8 cellular contexts compared by ENCODE assay signal in the genomic region with DNA sequence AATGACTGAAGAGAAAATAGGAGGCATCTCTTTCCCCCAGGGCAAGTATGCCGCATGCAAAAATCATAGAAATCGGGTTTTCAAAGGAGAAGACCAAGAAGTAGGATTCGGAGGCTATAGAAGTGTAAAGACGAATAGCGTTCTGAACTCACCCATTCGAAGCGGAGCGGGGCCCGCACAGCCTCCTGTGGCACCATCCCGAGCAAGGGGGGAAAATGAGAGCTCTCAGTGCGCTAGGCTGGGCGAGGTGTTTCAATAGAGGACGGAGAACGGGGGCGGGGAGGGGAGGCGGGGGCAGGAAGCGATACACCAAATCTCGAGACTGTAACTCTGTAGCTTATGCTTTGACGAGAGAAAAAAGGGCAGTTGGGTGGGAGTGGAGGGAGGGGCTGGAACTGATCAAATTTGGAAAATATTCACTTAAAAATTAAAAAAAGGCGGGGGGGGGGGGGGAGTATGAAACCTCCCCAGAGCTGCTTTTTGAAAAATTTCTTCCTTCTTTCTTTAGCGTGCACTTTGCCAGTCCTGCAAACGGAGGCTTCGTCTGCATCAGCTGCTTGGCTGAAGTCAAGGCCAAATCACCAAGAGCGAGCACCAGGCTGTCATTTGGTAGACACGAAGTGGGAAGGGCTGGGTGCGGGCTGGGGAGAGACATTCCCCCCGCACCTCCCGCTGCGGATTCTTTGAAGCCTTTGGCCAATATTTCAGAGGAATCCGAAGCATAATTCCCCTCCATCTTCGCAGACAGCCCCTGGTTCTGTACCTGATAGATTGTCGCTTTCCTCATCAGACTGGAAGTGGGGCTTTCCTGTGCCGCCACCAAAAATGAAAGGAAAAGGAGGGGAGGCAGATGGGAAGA. TPM values are rescaled to one million over a fixed set of nuclear protein-coding genes. Genes with fewer than 3 reads are reported as not detected.
DNase-seq lines count a peak whose midpoint lies in the region; ATAC-seq and TF ChIP-seq lines count a peak whose summit lies in the region.

No MANE protein-coding gene starts in this region.

- peak; percentile 64 for ATAC-seq in Right ventricle myocardium inferior
- ATAC-seq in HG02610 (IDR thresholded peaks at IDR 0.05; ENCODE audit: unreplicated experiment) = no peak
- no peak for ATAC-seq in HG02970 (IDR thresholded peaks at IDR 0.05; ENCODE audit: low FRiP score, unreplicated experiment)
- no peak for ATAC-seq in HG02759 (IDR thresholded peaks at IDR 0.05; ENCODE audit: unreplicated experiment)

- intact Hi-C loops in Right ventricle myocardium inferior (cut with DNase I) (loop anchor here (1.0 to 10.0 kb wide), 4 partner anchors 102 to 444 kb away; no protein-coding TSS in a partner anchor), cardiac septum (cut with DNase I) (loop anchor here (1.0 to 10.0 kb wide), 6 partner anchors 57 to 444 kb away; no protein-coding TSS in a partner anchor), vagina (cut with DNase I) (loop anchor here (1.0 to 10.0 kb wide), 4 partner anchors 107 to 444 kb away; no protein-coding TSS in a partner anchor)

- H3K27me3 ChIP-seq in mucosa of rectum (ENCODE audit: control insufficient read depth in 2 of 2, insufficient read depth in 2 of 2, low read length in 2 of 2) (peaks cover 0 to 2% of the 10 kb centered on the region in 2 donors), vagina (no peaks in the 10 kb centered on the region)

- H3K9ac ChIP-seq in mucosa of rectum (ENCODE audit: low read depth in 1 of 2, low read length in 2 of 2) = peak overlapping the region in 1 of 2 donors; percentile 51

- H3K36me3 ChIP-seq in mucosa of rectum (ENCODE audit: control insufficient read depth in 2 of 2, insufficient read depth in 2 of 2, low read length in 2 of 2) (no peaks in the 10 kb centered on the region), vagina (no peaks in the 10 kb centered on the region)

- H3K27ac ChIP-seq in epithelial cell of prostate (peak overlapping the region; percentile 83), mucosa of rectum (ENCODE audit: low read depth in 2 of 2, low read length in 2 of 2) (peak overlapping the region; percentile 10 to 52), vagina (peak overlapping the region; percentile 87)

- no peak for TF ChIP-seq CTCF in vagina (IDR thresholded peaks at IDR 0.05)

- DNase-seq in Right ventricle myocardium inferior (ENCODE audit: missing footprints) = peak; percentile 72
- DNase-seq in cardiac septum (ENCODE audit: low spot score) = no peak
- DNase-seq in epithelial cell of prostate (ENCODE audit: low read depth, low spot score) = no peak
- DNase-seq in vagina (ENCODE audit: extremely low spot score in 2 of 2) = no peak

- peak overlapping the region; percentile 26 to 63 for H3K4me3 ChIP-seq in mucosa of rectum (ENCODE audit: low read length in 2 of 2)
- peak overlapping the region; percentile 53 to 56 for H3K4me3 ChIP-seq in vagina

- H3K9me3 ChIP-seq in mucosa of rectum (ENCODE audit: control insufficient read depth in 2 of 2, low read length in 2 of 2) (no peaks in the 10 kb centered on the region), vagina (no peaks in the 10 kb centered on the region)

- H3K4me1 ChIP-seq in mucosa of rectum (ENCODE audit: control insufficient read depth in 2 of 2, insufficient read depth in 2 of 2, low read length in 2 of 2) (no peaks in the 10 kb centered on the region), vagina (peaks cover 11% of the 10 kb centered on the region)

- TF ChIP-seq POLR2A in vagina (IDR thresholded peaks at IDR 0.05) = no peak

RNA-seq across cellular contexts. Expression of a gene that starts 15.6 kb away (rescaled TPM):
- total RNA-seq in Right ventricle myocardium inferior (not detected), cardiac septum (0.57 TPM), vagina (5.9 TPM)

Comparison
In these comparisons a context has a peak if more than half of its experiments do, and no peak if none do; other contexts are left out.
1. H3K27ac ChIP-seq: peak in every context shown above with its lines; median percentile 87 in vagina; 83 in epithelial cell of prostate; 31 in mucosa of rectum.